In genomic region chr1:179877586-179878265, GRCh38 we compare ENCODE assay signal across 8 cellular contexts. TPM values are rescaled to one million over a fixed set of nuclear protein-coding genes. Genes with fewer than 3 reads are reported as not detected.
A peak's percentile ranks its signal among the peaks of the same experiment; 100 is the strongest.
DNase-seq lines count a peak whose midpoint lies in the region; ATAC-seq, FAIRE-seq and TF ChIP-seq lines count a peak whose summit lies in the region.

Gene TOR1AIP2, minus strand, starts transcription at chr1:179877803. Its CDS starts 25,138 bp downstream, at chr1:179852665.

- H3K27ac ChIP-seq in prostate gland, result peak within 1 kb of the TSS; percentile 54 to 66
- peak within 1 kb of the TSS; percentile 38 for H3K27ac ChIP-seq in urinary bladder (ENCODE audit: low read depth)

- TF ChIP-seq POLR2A in GM12891 (IDR thresholded peaks at IDR 0.05; ENCODE audit: low read depth, low read length), result peak; percentile 95
- TF ChIP-seq POLR2A in prostate gland (IDR thresholded peaks at IDR 0.05), result peak; percentile 97

- no peaks in the 10 kb centered on the region for H3K9me3 ChIP-seq in prostate gland

- TF ChIP-seq CTCF in prostate gland (IDR thresholded peaks at IDR 0.05), result peak in 1 of 4 experiments; percentile 42

- peak within 1 kb of the TSS; percentile 52 to 56 for H3K4me3 ChIP-seq in prostate gland
- peak within 1 kb of the TSS; percentile 81 for H3K4me3 ChIP-seq in urinary bladder (ENCODE audit: low read depth, low read length)

- FAIRE-seq in GM12891 (lab: Jason Lieb, UNC), result peak; percentile 97

- intact Hi-C loops in T-helper 1 cell treated with Interleukin-12 subunit alpha and Interleukin-12 subunit beta and Interleukin-4 antibody, amounts not matched to agents 30 ng/mL and 1 ng/mL, for 36 hours (cut with micrococcal nuclease), result loop anchor here (1.0 to 2.0 kb wide), 4 partner anchors 10 to 749 kb away; partner anchors contain the start of genes ACBD6 and CEP350
- intact Hi-C loops in left cardiac atrium (cut with DNase I) (no loop called here), prostate gland (cut with DNase I) (loop anchor here (2.0 kb wide), 1 partner anchor 77 kb away; the partner anchor contains the start of gene CEP350)

- peak; percentile 53 for DNase-seq in GM12891 (ENCODE audit: insufficient read length, low spot score)
- peak; percentile 16 for DNase-seq in NCI-H1417 treated with DMSO at 0.1 percent for 48 hours (lab: John Stamatoyannopoulos, UW)
- peak; percentile 78 for DNase-seq in amniotic epithelial cell (ENCODE audit: low read depth)
- peak; percentile 91 for DNase-seq in left cardiac atrium
- DNase-seq in prostate gland (ENCODE audit: low spot score), result peak; percentile 90

- H3K4me1 ChIP-seq in prostate gland (replicated peaks) (peaks cover 9% of the 10 kb centered on the region), urinary bladder (ENCODE audit: insufficient read depth) (peaks cover 1% of the 10 kb centered on the region)

- H3K36me3 ChIP-seq in prostate gland, result no peaks in the 10 kb centered on the region
- no peaks in the 10 kb centered on the region for H3K36me3 ChIP-seq in urinary bladder (ENCODE audit: insufficient read depth)

- no peaks in the 10 kb centered on the region for H3K27me3 ChIP-seq in prostate gland (replicated peaks; ENCODE audit: insufficient read depth)

- 5% methylated on average over 31 of the region's 31 CpGs for WGBS in prostate gland
- WGBS in urinary bladder, result 5% methylated on average over 31 of the region's 31 CpGs

- ATAC-seq in HG02763 (IDR thresholded peaks at IDR 0.05; ENCODE audit: unreplicated experiment) (peak; percentile 66), left cardiac atrium (peak; percentile 69 to 70)

TF ChIP-seq in GM12891, 5 proteins besides CTCF, POLR2A, EP300 and RAD21:
- TF ChIP-seq POU2F2 (IDR thresholded peaks at IDR 0.05; ENCODE audit: low read depth, low read length) (no peak), POLR2AphosphoS5 (IDR thresholded peaks at IDR 0.05; ENCODE audit: low read depth, low read length) (peak; percentile 90), TAF1 (IDR thresholded peaks at IDR 0.05; ENCODE audit: low read depth, low read length) (peak; percentile 86)
TF ChIP-seq in GM12891: peak in this region for 2.

RNA-seq across cellular contexts. Expression of gene TOR1AIP2, which starts in this region (rescaled TPM):
- 6.4 TPM for polyA plus RNA-seq in GM12891 (2012; ENCODE audit: low read depth, missing spikeins)
- 50.4 and 52.9 TPM in 2 replicates for total RNA-seq in T-helper 1 cell treated with Interleukin-12 subunit alpha and Interleukin-12 subunit beta and Interleukin-4 antibody, amounts not matched to agents 30 ng/mL and 1 ng/mL, for 36 hours
- total RNA-seq in left cardiac atrium, result 10 to 100 TPM; 40.8 to 55.7 TPM
- 10 to 100 TPM; 36.4 to 79.1 TPM for total RNA-seq in prostate gland
- 90.1 TPM for total RNA-seq in urinary bladder
- 9.6 TPM for polyA plus RNA-seq in urinary bladder

Comparison
In these comparisons a context has a peak if more than half of its experiments do, and no peak if none do; other contexts are left out.
1. Peak in every context shown above with its lines: DNase-seq, ATAC-seq, H3K4me3 ChIP-seq and H3K27ac ChIP-seq.
2. DNase-seq: peak in every context shown above with its lines; median percentile 91 in left cardiac atrium; 90 in prostate gland; 78 in amniotic epithelial cell; 53 in GM12891; 16 in NCI-H1417 treated with DMSO at 0.1 percent for 48 hours.
3. intact Hi-C loops: an anchor here in T-helper 1 cell treated with Interleukin-12 subunit alpha and Interleukin-12 subunit beta and Interleukin-4 antibody, amounts not matched to agents 30 ng/mL and 1 ng/mL, for 36 hours (1.0 to 2.0 kb wide) and prostate gland (2.0 kb wide); none called in left cardiac atrium.